Comparison of ENCODE assay signal across 1 cellular context in genomic region chr1:151315565-151316235, GRCh38.
TF ChIP-seq lines count a peak whose summit lies in the region.

No MANE protein-coding gene starts in this region.

TF ChIP-seq in GM12878, 131 proteins besides CTCF, POLR2A, EP300 and RAD21:
- TF ChIP-seq PKNOX1 (IDR thresholded peaks at IDR 0.05) (no peak), NBN (IDR thresholded peaks at IDR 0.05) (no peak), PAX8 (IDR thresholded peaks at IDR 0.05) (no peak), JUNB (IDR thresholded peaks at IDR 0.05) (no peak), IKZF1 (conservative IDR thresholded peaks at IDR 0.05) (no peak), CHD1 (IDR thresholded peaks at IDR 0.05; ENCODE audit: low read depth, low read length) (no peak), YBX1 (IDR thresholded peaks at IDR 0.05) (no peak), CHD2 (IDR thresholded peaks at IDR 0.05; ENCODE audit: borderline replicate concordance, low read depth, low read length) (no peak), SUPT20H (IDR thresholded peaks at IDR 0.05; ENCODE audit: borderline replicate concordance, control insufficient read depth, low read depth, low read length) (no peak)
